8 cellular contexts compared by ENCODE assay signal in the genomic region with DNA sequence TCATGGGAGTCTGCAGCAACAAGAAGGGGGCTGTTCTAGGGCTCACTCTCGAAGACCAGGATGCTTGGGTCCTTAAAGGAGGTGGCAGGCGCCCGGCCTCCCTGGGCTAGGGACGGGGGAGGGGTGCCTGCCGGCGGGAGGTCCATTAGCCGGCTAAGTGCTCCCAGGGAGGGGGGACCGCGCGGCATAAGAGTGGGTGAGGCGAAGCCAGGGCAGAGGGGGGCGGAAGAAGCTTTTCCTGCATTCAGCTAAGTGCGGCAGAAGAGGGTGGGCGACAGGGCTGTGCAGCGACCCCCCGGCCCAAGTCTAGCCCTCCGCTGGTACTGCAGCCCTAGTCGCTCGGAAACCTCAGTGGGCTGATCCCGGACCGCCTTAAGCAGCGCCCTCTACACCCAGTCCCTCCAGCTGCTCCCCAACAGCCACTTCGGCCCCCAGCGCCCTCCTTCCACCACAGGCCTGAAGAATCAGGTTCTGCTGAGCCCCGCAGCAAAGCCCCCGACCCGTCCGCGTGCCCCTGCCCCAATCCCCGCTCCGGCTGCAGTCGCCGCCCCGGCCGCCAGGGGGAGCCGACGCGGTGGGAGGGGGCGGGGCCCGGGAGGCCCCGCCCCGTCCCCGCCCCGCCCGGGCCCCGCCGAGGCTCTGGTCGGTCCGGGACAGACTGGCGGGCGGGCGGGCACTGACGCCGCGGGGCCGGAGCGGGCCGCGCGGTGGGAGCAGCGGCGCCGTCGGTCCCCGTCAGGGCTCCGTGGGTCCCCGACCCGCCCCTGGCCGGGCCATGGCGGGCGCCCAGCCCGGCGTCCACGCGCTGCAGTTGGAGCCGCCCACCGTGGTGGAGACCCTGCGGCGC. TPM values are rescaled to one million over a fixed set of nuclear protein-coding genes. Genes with fewer than 3 reads are reported as not detected.
A peak's percentile ranks its signal among the peaks of the same experiment; 100 is the strongest.
DNase-seq lines count a peak whose midpoint lies in the region; ATAC-seq and TF ChIP-seq lines count a peak whose summit lies in the region.

TSS of gene PLCB3 (plus strand) at position 656 of the 847 bp plus-strand sequence. CDS start at position 776, 120 bp downstream.

- H3K4ac ChIP-seq in mesenchymal stem cell (ENCODE audit: low read depth in 1 of 2, low read length in 2 of 2) = peak within 1 kb of the TSS; percentile 39 to 85

- peak within 1 kb of the TSS; percentile 38 for H2AK5ac ChIP-seq in mesenchymal stem cell (ENCODE audit: low read length, severe bottlenecking)

- peak within 1 kb of the TSS; percentile 60 for H2BK15ac ChIP-seq in mesenchymal stem cell (ENCODE audit: low read depth, poor library complexity, severe bottlenecking)

- DNase-seq in COLO668 (lab: John Stamatoyannopoulos, UW; ENCODE audit: unreplicated experiment) (peak; percentile 47), GM20000 (ENCODE audit: low spot score) (peak; percentile 97), NAMALWA (ENCODE audit: low spot score) (peak; percentile 68), mesenchymal stem cell (peak; percentile 44)
- peak; percentile 39 to 50 for DNase-seq in activated CD4-positive, alpha-beta T cell treated with anti-CD3 and anti-CD28 coated beads, Interleukin-2, amount 50 U/mL, for 24 hours (ENCODE audit: low read depth in 1 of 2, low spot score in 1 of 2)
- peak; percentile 50 to 56 (median 54) for DNase-seq in effector memory CD4-positive, alpha-beta T cell
- peak; percentile 19 to 74 (median 51) for DNase-seq in stimulated activated naive CD4-positive, alpha-beta T cell (lab: John Stamatoyannopoulos, UW)

- peak; percentile 75 for TF ChIP-seq CTCF in GM20000 (IDR thresholded peaks at IDR 0.05; ENCODE audit: extremely low read depth, missing control alignments)

- no peaks in the 10 kb centered on the region for H3K9me3 ChIP-seq in effector memory CD4-positive, alpha-beta T cell (ENCODE audit: control insufficient read depth, low read length)
- H3K9me3 ChIP-seq in mesenchymal stem cell (ENCODE audit: control insufficient read depth, low read length) = no peaks in the 10 kb centered on the region

- peak within 1 kb of the TSS; percentile 65 for H3K4me3 ChIP-seq in effector memory CD4-positive, alpha-beta T cell (ENCODE audit: insufficient read depth, low read depth, low read length, poor library complexity, severe bottlenecking)
- H3K4me3 ChIP-seq in mesenchymal stem cell (ENCODE audit: insufficient read depth in 1 of 2, low read depth in 1 of 2, low read length in 2 of 2) = peak within 1 kb of the TSS; percentile 78 to 85

- H3K27me3 ChIP-seq in effector memory CD4-positive, alpha-beta T cell (replicated peaks; ENCODE audit: control insufficient read depth, insufficient read depth, low read length, poor library complexity, severe bottlenecking) = no peaks in the 10 kb centered on the region
- H3K27me3 ChIP-seq in mesenchymal stem cell (ENCODE audit: control insufficient read depth in 1 of 2, insufficient read depth in 1 of 2, low read length in 2 of 2) = no peaks in the 10 kb centered on the region

- H3K27ac ChIP-seq in effector memory CD4-positive, alpha-beta T cell (ENCODE audit: insufficient read depth, low read length, poor library complexity, severe bottlenecking) = no peak within 1 kb of the TSS
- H3K27ac ChIP-seq in mesenchymal stem cell (ENCODE audit: low read length, poor library complexity, severe bottlenecking) = no peak within 1 kb of the TSS

- H3K18ac ChIP-seq in mesenchymal stem cell (ENCODE audit: low read depth in 1 of 2, low read length in 2 of 2) = peak within 1 kb of the TSS; percentile 40 to 71

- peaks cover 33% of the 10 kb centered on the region for H3K4me1 ChIP-seq in effector memory CD4-positive, alpha-beta T cell (ENCODE audit: control insufficient read depth, insufficient read depth, low read length, poor library complexity, severe bottlenecking)
- peaks cover 35% of the 10 kb centered on the region for H3K4me1 ChIP-seq in mesenchymal stem cell (ENCODE audit: control insufficient read depth, insufficient read depth, low read depth, low read length)

- peak within 1 kb of the TSS; percentile 61 for H4K91ac ChIP-seq in mesenchymal stem cell (ENCODE audit: low read length)

- no peak within 1 kb of the TSS for H2BK5ac ChIP-seq in mesenchymal stem cell (ENCODE audit: low read depth, low read length, poor library complexity, severe bottlenecking)

- peak within 1 kb of the TSS; percentile 42 for H2BK120ac ChIP-seq in mesenchymal stem cell (ENCODE audit: low read depth, low read length)

- ATAC-seq in GM21717 (IDR thresholded peaks at IDR 0.05; ENCODE audit: unreplicated experiment) = no peak

- peaks cover 25% of the 10 kb centered on the region for H3K79me1 ChIP-seq in mesenchymal stem cell (replicated peaks; ENCODE audit: low read length, poor library complexity, severe bottlenecking)

- no peak within 1 kb of the TSS for H3K23ac ChIP-seq in mesenchymal stem cell (ENCODE audit: low read length in 2 of 2)

- H4K8ac ChIP-seq in mesenchymal stem cell (ENCODE audit: low read length) = peak within 1 kb of the TSS; percentile 93

- H2AFZ ChIP-seq in mesenchymal stem cell (ENCODE audit: low read depth, low read length) = peak within 1 kb of the TSS; percentile 89

- H2BK12ac ChIP-seq in mesenchymal stem cell (ENCODE audit: low read length in 2 of 2) = peak within 1 kb of the TSS; percentile 38 to 58

- peak within 1 kb of the TSS; percentile 28 to 96 for H3K14ac ChIP-seq in mesenchymal stem cell (ENCODE audit: low read length in 2 of 2)

- peak within 1 kb of the TSS; percentile 95 for H3K4me2 ChIP-seq in mesenchymal stem cell (ENCODE audit: low read length, poor library complexity, severe bottlenecking)

- no peaks in the 10 kb centered on the region for H3K36me3 ChIP-seq in effector memory CD4-positive, alpha-beta T cell (ENCODE audit: control insufficient read depth, insufficient read depth, low read length)
- peaks cover 14 to 23% of the 10 kb centered on the region in 2 experiments for H3K36me3 ChIP-seq in mesenchymal stem cell (ENCODE audit: control insufficient read depth in 1 of 2, insufficient read depth in 2 of 2, low read depth in 1 of 2, low read length in 2 of 2)

- WGBS in mesenchymal stem cell = 2% methylated on average over 44 of the region's 79 CpGs

- H3K9ac ChIP-seq in mesenchymal stem cell (ENCODE audit: low read length) = peak within 1 kb of the TSS; percentile 91

RNA-seq across cellular contexts. Expression of gene PLCB3, which starts in this region (rescaled TPM):
- polyA plus RNA-seq in mesenchymal stem cell (2013, experiment 1 of 2) = 22.4 TPM
- polyA plus RNA-seq in mesenchymal stem cell (2013, experiment 2 of 2) = 21.6 TPM

Comparison
In these comparisons a context has a peak if more than half of its experiments do, and no peak if none do; other contexts are left out.
1. DNase-seq: peak in every context shown above with its lines; median percentile 97 in GM20000; 68 in NAMALWA; 54 in effector memory CD4-positive, alpha-beta T cell; 51 in stimulated activated naive CD4-positive, alpha-beta T cell; 47 in COLO668; 44 in activated CD4-positive, alpha-beta T cell treated with anti-CD3 and anti-CD28 coated beads, Interleukin-2, amount 50 U/mL, for 24 hours; 44 in mesenchymal stem cell.